18 cellular contexts compared by ENCODE assay signal in genomic region chr7:152144557-152145245, GRCh38.
DNase-seq lines count a peak whose midpoint lies in the region; ATAC-seq and TF ChIP-seq lines count a peak whose summit lies in the region.
"Had no signal": no experiment of that assay in that cellular context is flagged by ENCODE, and none has a peak within 500 bp of the region (broad histone marks: within the 10 kb centered on the region; RNA-seq: fewer than 3 reads in every experiment).

No MANE protein-coding gene starts in this region.

- CTCF ChIA-PET in activated CD8-positive, alpha-beta T cell treated with anti-CD3 and anti-CD28 coated beads, Interleukin-2, amount 10 ng/mL, durations not matched to agents 7 days and 5 days (lab: Charles Lee): interaction anchor here (0.7 to 3.8 kb wide), 4 partner anchors 12 to 519 kb away, joined by 3 to 28 read pairs (median 4); no protein-coding TSS in a partner anchor

- peak; percentile 73 for ATAC-seq in activated CD8-positive, alpha-beta T cell treated with anti-CD3 and anti-CD28 coated beads, Interleukin-2, amount 10 ng/mL, durations not matched to agents 7 days and 5 days
- ATAC-seq in memory B cell (ENCODE audit: low read depth) (no peak), upper lobe of right lung (no peak), GM21576 (IDR thresholded peaks at IDR 0.05; ENCODE audit: unreplicated experiment) (no peak)
- ATAC-seq: esophagus mucosa had no signal

- H3K27me3 ChIP-seq in upper lobe of right lung: no peaks in the 10 kb centered on the region

- H3K36me3 ChIP-seq in upper lobe of right lung: peaks cover 99% of the 10 kb centered on the region

- intact Hi-C loops in upper lobe of right lung (cut with DNase I): no loop called here

- H3K4me3 Mint-ChIP-seq in activated CD8-positive, alpha-beta T cell treated with anti-CD3 and anti-CD28 coated beads, Interleukin-2, amount 10 ng/mL, durations not matched to agents 7 days and 5 days: peak overlapping the region; percentile 24
- H3K4me3 Mint-ChIP-seq in memory B cell (no peak overlapping the region), type B pancreatic cell (no peak overlapping the region)
- H3K4me3 Mint-ChIP-seq: brain; dendritic cell treated with granulocyte-macrophage colony-stimulating factor and Interleukin-4, amounts not matched to agents 40 ng/mL and 50 ng/mL, for 4 days had no signal

- H3K27ac Mint-ChIP-seq in activated CD8-positive, alpha-beta T cell treated with anti-CD3 and anti-CD28 coated beads, Interleukin-2, amount 10 ng/mL, durations not matched to agents 7 days and 5 days: peak overlapping the region; percentile 84
- peak overlapping the region; percentile 28 for H3K27ac Mint-ChIP-seq in memory B cell
- H3K27ac Mint-ChIP-seq in type B pancreatic cell: no peak overlapping the region
- H3K27ac Mint-ChIP-seq: dendritic cell treated with granulocyte-macrophage colony-stimulating factor and Interleukin-4, amounts not matched to agents 40 ng/mL and 50 ng/mL, for 4 days had no signal

- peaks cover 60% of the 10 kb centered on the region for H3K36me3 Mint-ChIP-seq in activated CD8-positive, alpha-beta T cell treated with anti-CD3 and anti-CD28 coated beads, Interleukin-2, amount 10 ng/mL, durations not matched to agents 7 days and 5 days (ENCODE audit: low read depth)
- H3K36me3 Mint-ChIP-seq in memory B cell (peaks cover 41% of the 10 kb centered on the region), type B pancreatic cell (peaks cover 38% of the 10 kb centered on the region)

- H3K4me3 ChIP-seq in upper lobe of right lung: no peak overlapping the region
- H3K4me3 ChIP-seq: lung had no signal

- POLR2A ChIA-PET in activated CD8-positive, alpha-beta T cell treated with anti-CD3 and anti-CD28 coated beads, Interleukin-2, amount 10 ng/mL, durations not matched to agents 7 days and 5 days (lab: Charles Lee): interaction anchor here (0.7 kb wide), 1 partner anchor 9 kb away, joined by 3 read pairs; no protein-coding TSS in a partner anchor

- DNase-seq in stimulated activated CD4-positive, alpha-beta T cell treated with anti-CD3 and anti-CD28 coated beads, Interleukin-15, amount 100 ng/mL, for 24 hours: peak; percentile 21
- no peak for DNase-seq in stimulated activated CD4-positive, alpha-beta T cell treated with anti-CD3 and anti-CD28 coated beads, Interleukin-12 subunit alpha, Interleukin-12 subunit beta, amount 100 ng/mL, for 4 hours
- peak; percentile 36 for DNase-seq in activated CD8-positive, alpha-beta T cell treated with anti-CD3 and anti-CD28 coated beads, Interleukin-2, amount 10 ng/mL, durations not matched to agents 7 days and 5 days
- no peak for DNase-seq in memory B cell (ENCODE audit: low spot score in 2 of 2)
- DNase-seq in upper lobe of right lung: no peak
- DNase-seq in type B pancreatic cell (ENCODE audit: extremely low spot score, unreplicated experiment): no peak
- no peak for DNase-seq in NCI-H1048 (lab: John Stamatoyannopoulos, UW)
- DNase-seq: activated CD4-positive, CD25-positive, alpha-beta regulatory T cell treated with anti-CD3 and anti-CD28 coated beads, Interleukin-2, amount 50 U/mL, for 72 hours; activated effector memory CD4-positive, alpha-beta T cell treated with anti-CD3 and anti-CD28 coated beads, Interleukin-2, amount 50 U/mL, for 16 hours; GOT3; NCI-H1417; NCI-H2171; substantia nigra had no signal

- peaks cover 7% of the 10 kb centered on the region for H3K4me1 ChIP-seq in upper lobe of right lung

- H3K27ac ChIP-seq in upper lobe of right lung: peak overlapping the region; percentile 26

- H3K9me3 ChIP-seq in upper lobe of right lung: no peaks in the 10 kb centered on the region

- H3K4me1 Mint-ChIP-seq in activated CD8-positive, alpha-beta T cell treated with anti-CD3 and anti-CD28 coated beads, Interleukin-2, amount 10 ng/mL, durations not matched to agents 7 days and 5 days (ENCODE audit: low read depth): peaks cover 37% of the 10 kb centered on the region
- H3K4me1 Mint-ChIP-seq in memory B cell (no peaks in the 10 kb centered on the region), type B pancreatic cell (ENCODE audit: unreplicated experiment) (peaks cover 7% of the 10 kb centered on the region)

- H3K9me3 Mint-ChIP-seq in activated CD8-positive, alpha-beta T cell treated with anti-CD3 and anti-CD28 coated beads, Interleukin-2, amount 10 ng/mL, durations not matched to agents 7 days and 5 days (ENCODE audit: insufficient read depth): no peaks in the 10 kb centered on the region
- H3K9me3 Mint-ChIP-seq in memory B cell: no peaks in the 10 kb centered on the region
- no peaks in the 10 kb centered on the region for H3K9me3 Mint-ChIP-seq in type B pancreatic cell
- H3K9me3 Mint-ChIP-seq: brain; dendritic cell treated with granulocyte-macrophage colony-stimulating factor and Interleukin-4, amounts not matched to agents 40 ng/mL and 50 ng/mL, for 4 days had no signal

- TF ChIP-seq CTCF in upper lobe of right lung (IDR thresholded peaks at IDR 0.05) (no peak), type B pancreatic cell (conservative IDR thresholded peaks at IDR 0.05) (no peak)

- no peaks in the 10 kb centered on the region for H3K27me3 Mint-ChIP-seq in activated CD8-positive, alpha-beta T cell treated with anti-CD3 and anti-CD28 coated beads, Interleukin-2, amount 10 ng/mL, durations not matched to agents 7 days and 5 days (ENCODE audit: low read depth)
- no peaks in the 10 kb centered on the region for H3K27me3 Mint-ChIP-seq in memory B cell
- H3K27me3 Mint-ChIP-seq in type B pancreatic cell: no peaks in the 10 kb centered on the region
- H3K27me3 Mint-ChIP-seq: brain; dendritic cell treated with granulocyte-macrophage colony-stimulating factor and Interleukin-4, amounts not matched to agents 40 ng/mL and 50 ng/mL, for 4 days had no signal

Comparison
In these comparisons a context has a peak if more than half of its experiments do, and no peak if none do; other contexts are left out.
1. DNase-seq: peak in stimulated activated CD4-positive, alpha-beta T cell treated with anti-CD3 and anti-CD28 coated beads, Interleukin-15, amount 100 ng/mL, for 24 hours (single experiment) and activated CD8-positive, alpha-beta T cell treated with anti-CD3 and anti-CD28 coated beads, Interleukin-2, amount 10 ng/mL, durations not matched to agents 7 days and 5 days (single experiment); none in stimulated activated CD4-positive, alpha-beta T cell treated with anti-CD3 and anti-CD28 coated beads, Interleukin-12 subunit alpha, Interleukin-12 subunit beta, amount 100 ng/mL, for 4 hours (single experiment), memory B cell (0 of 2), upper lobe of right lung (single experiment), type B pancreatic cell (single experiment) and NCI-H1048 (single experiment).